ENCODE assay signal across 17 cellular contexts in the genomic region with DNA sequence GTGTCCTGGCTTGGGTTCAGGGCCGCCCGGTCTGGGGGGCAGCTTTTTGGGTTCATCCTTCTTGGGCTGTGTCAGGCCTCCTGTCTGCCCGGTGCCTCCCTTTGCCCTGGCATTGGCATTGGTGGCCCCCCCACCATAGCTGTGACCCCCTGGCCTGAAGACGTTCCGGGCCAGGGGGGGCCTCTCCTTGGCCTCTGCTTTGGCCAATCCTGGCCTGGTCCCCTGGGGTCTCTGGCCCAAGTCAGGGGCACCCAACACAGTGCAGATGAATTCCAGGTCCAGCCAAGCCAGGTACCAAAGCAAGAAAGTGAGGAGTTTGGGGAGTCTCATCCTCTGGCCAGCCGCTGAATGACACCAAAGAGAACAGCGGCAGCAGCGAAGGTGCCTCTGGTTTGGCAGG. TPM values are rescaled to one million over a fixed set of nuclear protein-coding genes. Genes with fewer than 3 reads are reported as not detected.
DNase-seq lines count a peak whose midpoint lies in the region; TF ChIP-seq lines count a peak whose summit lies in the region.
"Had no signal": no experiment of that assay in that cellular context is flagged by ENCODE, and none has a peak within 500 bp of the region (broad histone marks: within the 10 kb centered on the region; RNA-seq: fewer than 3 reads in every experiment).

No MANE protein-coding gene starts in this region.

- intact Hi-C loops in activated CD4-positive, alpha-beta T cell treated with anti-CD3 and anti-CD28 coated beads, Interleukin-2, amount 10 ng/mL, durations not matched to agents 24 days and 14 days (cut with micrococcal nuclease): no loop called here

- CTCF ChIA-PET in AG04449 (lab: Yijun Ruan, JAX): interaction anchor here (0.7 to 17.2 kb wide), 12 partner anchors 10 to 291 kb away, joined by 3 to 662 read pairs (median 4); no protein-coding TSS in a partner anchor
- CTCF ChIA-PET in activated naive CD4-positive, alpha-beta T cell treated with anti-CD3 and anti-CD28 coated beads, Interleukin-2, amount 10 ng/mL, durations not matched to agents 7 days and 5 days (lab: Charles Lee): interaction anchor here (9.6 kb wide), 1 partner anchor 133 kb away, joined by 101 read pairs; no protein-coding TSS in a partner anchor

- TF ChIP-seq CTCF in AG04449 (IDR thresholded peaks at IDR 0.05; ENCODE audit: insufficient read depth, low read length, missing control alignments) (no peak), astrocyte of the cerebellum (IDR thresholded peaks at IDR 0.05; ENCODE audit: low read depth, low read length, missing control alignments) (no peak), fibroblast of pulmonary artery (IDR thresholded peaks at IDR 0.05; ENCODE audit: low read length, missing control alignments) (no peak)

- no peaks in the 10 kb centered on the region for H3K36me3 ChIP-seq in rectal smooth muscle tissue (ENCODE audit: control insufficient read depth, insufficient read depth, low read length)
- H3K36me3 ChIP-seq: WERI-Rb-1 had no signal

- peaks cover 11% of the 10 kb centered on the region for H3K4me1 ChIP-seq in rectal smooth muscle tissue (ENCODE audit: control insufficient read depth, insufficient read depth, low read length)

- peaks cover 3% of the 10 kb centered on the region for H3K4me1 Mint-ChIP-seq in activated naive CD4-positive, alpha-beta T cell treated with anti-CD3 and anti-CD28 coated beads, Interleukin-2, amount 10 ng/mL, durations not matched to agents 7 days and 5 days
- H3K4me1 Mint-ChIP-seq in activated CD4-positive, alpha-beta T cell treated with anti-CD3 and anti-CD28 coated beads, Interleukin-2, amount 10 ng/mL, durations not matched to agents 24 days and 14 days: peaks cover 4% of the 10 kb centered on the region

- H3K27me3 ChIP-seq in rectal smooth muscle tissue (ENCODE audit: control insufficient read depth, insufficient read depth, low read length): no peaks in the 10 kb centered on the region

- in situ Hi-C loops in astrocyte of the cerebellum (cut with HindIII; ENCODE audit: low sequenced_read_pairs): no loop called here

- no peak overlapping the region for H3K27ac Mint-ChIP-seq in activated naive CD4-positive, alpha-beta T cell treated with anti-CD3 and anti-CD28 coated beads, Interleukin-2, amount 10 ng/mL, durations not matched to agents 7 days and 5 days
- no peak overlapping the region for H3K27ac Mint-ChIP-seq in activated CD4-positive, alpha-beta T cell treated with anti-CD3 and anti-CD28 coated beads, Interleukin-2, amount 10 ng/mL, durations not matched to agents 24 days and 14 days
- H3K27ac Mint-ChIP-seq: activated naive CD4-positive, alpha-beta T cell treated with anti-CD3 and anti-CD28 coated beads, Interleukin-2, amount 50 U/mL, for 24 hours had no signal

- H3K9me3 Mint-ChIP-seq in activated naive CD4-positive, alpha-beta T cell treated with anti-CD3 and anti-CD28 coated beads, Interleukin-2, amount 10 ng/mL, durations not matched to agents 7 days and 5 days: no peaks in the 10 kb centered on the region
- H3K9me3 Mint-ChIP-seq in activated CD4-positive, alpha-beta T cell treated with anti-CD3 and anti-CD28 coated beads, Interleukin-2, amount 10 ng/mL, durations not matched to agents 24 days and 14 days: no peaks in the 10 kb centered on the region
- H3K9me3 Mint-ChIP-seq: activated naive CD4-positive, alpha-beta T cell treated with anti-CD3 and anti-CD28 coated beads, Interleukin-2, amount 50 U/mL, for 24 hours had no signal

- DNase-seq in AG04449 (ENCODE audit: low read depth, low spot score): no peak
- DNase-seq in astrocyte of the cerebellum (ENCODE audit: low read depth): no peak
- DNase-seq in fibroblast of pulmonary artery (ENCODE audit: low read depth): no peak
- DNase-seq in activated naive CD4-positive, alpha-beta T cell treated with anti-CD3 and anti-CD28 coated beads, Interleukin-2, amount 10 ng/mL, durations not matched to agents 7 days and 5 days: no peak
- DNase-seq in NCI-H226: no peak
- no peak for DNase-seq in activated CD4-positive, alpha-beta T cell treated with anti-CD3 and anti-CD28 coated beads, Interleukin-2, amount 10 ng/mL, durations not matched to agents 24 days and 14 days
- DNase-seq in NCI-H1436 treated with DMSO at 0.1 percent for 48 hours (lab: John Stamatoyannopoulos, UW): no peak
- DNase-seq: ACHN; cortex of kidney; NCI-H1436; NCI-H524; stimulated activated naive CD4-positive, alpha-beta T cell treated with Interleukin-2 at 50 U/mL for 16 hours; SW 1271; WERI-Rb-1 had no signal

- H3K4me3 ChIP-seq in AG04449 (ENCODE audit: low read depth, low read length) (peak overlapping the region; percentile 68), astrocyte of the cerebellum (ENCODE audit: low read depth, low read length) (peak overlapping the region; percentile 41), fibroblast of pulmonary artery (replicated peaks; ENCODE audit: low read depth, low read length) (peak overlapping the region; percentile 55), rectal smooth muscle tissue (ENCODE audit: low read length) (peak overlapping the region; percentile 30)

- H3K27me3 Mint-ChIP-seq in activated naive CD4-positive, alpha-beta T cell treated with anti-CD3 and anti-CD28 coated beads, Interleukin-2, amount 10 ng/mL, durations not matched to agents 7 days and 5 days: peaks cover 35% of the 10 kb centered on the region
- peaks cover 9% of the 10 kb centered on the region for H3K27me3 Mint-ChIP-seq in activated CD4-positive, alpha-beta T cell treated with anti-CD3 and anti-CD28 coated beads, Interleukin-2, amount 10 ng/mL, durations not matched to agents 24 days and 14 days

- POLR2A ChIA-PET in AG04449 (lab: Yijun Ruan, JAX): interaction anchor here (1.2 to 2.3 kb wide), 2 partner anchors 132 to 160 kb away, joined by 5 to 10 read pairs; partner anchors contain the start of gene MMP24OS

- H3K27ac ChIP-seq in rectal smooth muscle tissue (ENCODE audit: low read depth, low read length): peak overlapping the region; percentile 75
- H3K27ac ChIP-seq: KMS-11, WERI-Rb-1 had no signal

- H3K9ac ChIP-seq in rectal smooth muscle tissue (ENCODE audit: low read length): no peak overlapping the region
- H3K9ac ChIP-seq: KMS-11 had no signal

- no peaks in the 10 kb centered on the region for H3K36me3 Mint-ChIP-seq in activated naive CD4-positive, alpha-beta T cell treated with anti-CD3 and anti-CD28 coated beads, Interleukin-2, amount 10 ng/mL, durations not matched to agents 7 days and 5 days
- H3K36me3 Mint-ChIP-seq in activated CD4-positive, alpha-beta T cell treated with anti-CD3 and anti-CD28 coated beads, Interleukin-2, amount 10 ng/mL, durations not matched to agents 24 days and 14 days (ENCODE audit: low read depth): no peaks in the 10 kb centered on the region
- H3K36me3 Mint-ChIP-seq: activated naive CD4-positive, alpha-beta T cell treated with anti-CD3 and anti-CD28 coated beads, Interleukin-2, amount 50 U/mL, for 24 hours had no signal

- H3K4me3 Mint-ChIP-seq in activated naive CD4-positive, alpha-beta T cell treated with anti-CD3 and anti-CD28 coated beads, Interleukin-2, amount 10 ng/mL, durations not matched to agents 7 days and 5 days: no peak overlapping the region
- no peak overlapping the region for H3K4me3 Mint-ChIP-seq in activated CD4-positive, alpha-beta T cell treated with anti-CD3 and anti-CD28 coated beads, Interleukin-2, amount 10 ng/mL, durations not matched to agents 24 days and 14 days
- H3K4me3 Mint-ChIP-seq: activated naive CD4-positive, alpha-beta T cell treated with anti-CD3 and anti-CD28 coated beads, Interleukin-2, amount 50 U/mL, for 24 hours had no signal

RNA-seq across cellular contexts. Expression of gene GDF5, which starts 0.4 kb away (rescaled TPM):
- not detected in 2 replicates for total RNA-seq in activated CD4-positive, alpha-beta T cell treated with anti-CD3 and anti-CD28 coated beads, Interleukin-2, amount 10 ng/mL, durations not matched to agents 24 days and 14 days

RNA-seq across cellular contexts. Expression of gene CEP250, which starts 17.8 kb away (rescaled TPM):
- total RNA-seq in activated CD4-positive, alpha-beta T cell treated with anti-CD3 and anti-CD28 coated beads, Interleukin-2, amount 10 ng/mL, durations not matched to agents 24 days and 14 days: 46.8 and 48.8 TPM in 2 replicates

RNA-seq across cellular contexts. Expression of gene UQCC1, which starts 25.8 kb away (rescaled TPM):
- total RNA-seq in activated CD4-positive, alpha-beta T cell treated with anti-CD3 and anti-CD28 coated beads, Interleukin-2, amount 10 ng/mL, durations not matched to agents 24 days and 14 days: 52.1 and 60.6 TPM in 2 replicates
